In genomic region chr2:120547662-120548061, GRCh38 we compare ENCODE assay signal across 19 cellular contexts.
A peak's percentile ranks its signal among the peaks of the same experiment; 100 is the strongest.
DNase-seq lines count a peak whose midpoint lies in the region; ATAC-seq, FAIRE-seq and TF ChIP-seq lines count a peak whose summit lies in the region.
"Had no signal": no experiment of that assay in that cellular context is flagged by ENCODE, and none has a peak within 500 bp of the region (broad histone marks: within the 10 kb centered on the region; RNA-seq: fewer than 3 reads in every experiment).

No MANE protein-coding gene starts in this region.

- no peak overlapping the region for H3K9ac ChIP-seq in trophoblast cell (ENCODE audit: low read length)
- H3K9ac ChIP-seq in smooth muscle cell (ENCODE audit: low read depth) = no peak overlapping the region

- no peaks in the 10 kb centered on the region for H4K20me1 ChIP-seq in smooth muscle cell (ENCODE audit: low read depth)

- peaks cover 2% of the 10 kb centered on the region for H3K27me3 Mint-ChIP-seq in activated T-helper 1 cell treated with anti-CD3 and anti-CD28 coated beads, Interleukin-12 subunit alpha, Interleukin-12 subunit beta, Interleukin-2, Interleukin-4 antibody, amounts not matched to agents 30 ng/mL and 10 ng/mL and 1 ng/mL, durations not matched to agents 14 hours and 24 hours and 36 hours (ENCODE audit: insufficient read depth)

- peak; percentile 72 for FAIRE-seq in urothelium cell line (lab: Jason Lieb, UNC)
- FAIRE-seq: H1, HTR-8/SVneo, K562 had no signal

- no peak overlapping the region for H2BK120ac ChIP-seq in trophoblast cell (ENCODE audit: insufficient read depth, low read length, poor library complexity)

- no peaks in the 10 kb centered on the region for H3K9me3 ChIP-seq in trophoblast cell (ENCODE audit: insufficient read depth, low read depth, low read length)
- no peaks in the 10 kb centered on the region for H3K9me3 ChIP-seq in smooth muscle cell (replicated peaks; ENCODE audit: low read depth)

- no peak overlapping the region for H4K12ac ChIP-seq in trophoblast cell (ENCODE audit: low read depth, low read length)

- no peaks in the 10 kb centered on the region for H3K36me3 ChIP-seq in trophoblast cell (ENCODE audit: control insufficient read depth in 1 of 2, insufficient read depth in 2 of 2, low read length in 2 of 2)
- no peaks in the 10 kb centered on the region for H3K36me3 ChIP-seq in smooth muscle cell (ENCODE audit: low read depth)

- no peak overlapping the region for H2BK12ac ChIP-seq in trophoblast cell (ENCODE audit: low read length)

- H3K79me2 ChIP-seq in trophoblast cell (ENCODE audit: control insufficient read depth, insufficient read depth, low read length, poor library complexity) (no peaks in the 10 kb centered on the region), smooth muscle cell (ENCODE audit: low read depth) (no peaks in the 10 kb centered on the region)

- H3K27ac ChIP-seq in trophoblast cell (ENCODE audit: low read depth, low read length) (no peak overlapping the region), smooth muscle cell (ENCODE audit: low read depth) (no peak overlapping the region)
- H3K27ac ChIP-seq: 22Rv1 had no signal

- TF ChIP-seq CTCF in smooth muscle cell (IDR thresholded peaks at IDR 0.05; ENCODE audit: borderline replicate concordance, insufficient read depth, poor library complexity, severe bottlenecking) = no peak

- H3K4me1 Mint-ChIP-seq in activated T-helper 1 cell treated with anti-CD3 and anti-CD28 coated beads, Interleukin-12 subunit alpha, Interleukin-12 subunit beta, Interleukin-2, Interleukin-4 antibody, amounts not matched to agents 30 ng/mL and 10 ng/mL and 1 ng/mL, durations not matched to agents 14 hours and 24 hours and 36 hours (ENCODE audit: low read depth) = no peaks in the 10 kb centered on the region

- no CpG with 5 or more reads among the region's 1 CpG for WGBS in trophoblast cell (ENCODE audit: extremely low coverage, insufficient coverage, insufficient read length)
- 100% methylated on average over 1 of the region's 1 CpG for WGBS in smooth muscle cell (ENCODE audit: low lambda C conversion rate)

- DNase-seq in NCI-H2196 (lab: John Stamatoyannopoulos, UW; ENCODE audit: unreplicated experiment) = peak; percentile 21
- DNase-seq in NCI-H2196 treated with DMSO at 0.1 percent for 48 hours (lab: John Stamatoyannopoulos, UW; ENCODE audit: unreplicated experiment) = no peak
- DNase-seq in left cardiac atrium = no peak
- no peak for DNase-seq in trophoblast cell
- DNase-seq in urothelium cell line (ENCODE audit: low spot score) = no peak
- DNase-seq in activated T-helper 1 cell treated with anti-CD3 and anti-CD28 coated beads, Interleukin-12 subunit alpha, Interleukin-12 subunit beta, Interleukin-2, Interleukin-4 antibody, amounts not matched to agents 30 ng/mL and 10 ng/mL and 1 ng/mL, durations not matched to agents 14 hours and 24 hours and 36 hours (ENCODE audit: low spot score) = no peak
- no peak for DNase-seq in AG08396 (ENCODE audit: low spot score)
- DNase-seq in smooth muscle cell (lab: John Stamatoyannopoulos, UW; ENCODE audit: unreplicated experiment) = no peak
- DNase-seq: DMS79, NCI-H1105, NCI-H2171 treated with DMSO at 0.1 percent for 48 hours, NCI-H748 treated with DMSO at 0.1 percent for 48 hours, OCI-M1, SHP77 treated with DMSO at 0.1 percent for 48 hours had no signal

- H3K27me3 ChIP-seq in trophoblast cell (ENCODE audit: insufficient read depth, low read length) (no peaks in the 10 kb centered on the region), smooth muscle cell (ENCODE audit: low read depth) (no peaks in the 10 kb centered on the region)

- intact Hi-C loops in left cardiac atrium (cut with DNase I) = no loop called here
- intact Hi-C loops in activated T-helper 1 cell treated with anti-CD3 and anti-CD28 coated beads, Interleukin-12 subunit alpha, Interleukin-12 subunit beta, Interleukin-2, Interleukin-4 antibody, amounts not matched to agents 30 ng/mL and 10 ng/mL and 1 ng/mL, durations not matched to agents 14 hours and 24 hours and 36 hours (cut with micrococcal nuclease) = no loop called here

- H4K8ac ChIP-seq in trophoblast cell (ENCODE audit: low read depth, low read length) = no peak overlapping the region

- H2AFZ ChIP-seq in trophoblast cell (ENCODE audit: insufficient read depth, low read length, poor library complexity) (no peak overlapping the region), smooth muscle cell (ENCODE audit: low read depth) (no peak overlapping the region)

- H3K4me3 ChIP-seq in trophoblast cell (ENCODE audit: low read depth, low read length) (no peak overlapping the region), smooth muscle cell (no peak overlapping the region)
- H3K4me3 ChIP-seq: K562 had no signal

- no peaks in the 10 kb centered on the region for H3K36me3 Mint-ChIP-seq in activated T-helper 1 cell treated with anti-CD3 and anti-CD28 coated beads, Interleukin-12 subunit alpha, Interleukin-12 subunit beta, Interleukin-2, Interleukin-4 antibody, amounts not matched to agents 30 ng/mL and 10 ng/mL and 1 ng/mL, durations not matched to agents 14 hours and 24 hours and 36 hours (ENCODE audit: low read depth)
- H3K36me3 Mint-ChIP-seq: CD14-positive monocyte had no signal

- H3F3A ChIP-seq in smooth muscle cell (ENCODE audit: low read depth) = peaks cover 16% of the 10 kb centered on the region

- H2BK5ac ChIP-seq in trophoblast cell (ENCODE audit: low read depth, low read length, poor library complexity) = no peak overlapping the region

- no peak overlapping the region for H3K4me3 Mint-ChIP-seq in activated T-helper 1 cell treated with anti-CD3 and anti-CD28 coated beads, Interleukin-12 subunit alpha, Interleukin-12 subunit beta, Interleukin-2, Interleukin-4 antibody, amounts not matched to agents 30 ng/mL and 10 ng/mL and 1 ng/mL, durations not matched to agents 14 hours and 24 hours and 36 hours
- H3K4me3 Mint-ChIP-seq: CD14-positive monocyte had no signal

- H3K27ac Mint-ChIP-seq in activated T-helper 1 cell treated with anti-CD3 and anti-CD28 coated beads, Interleukin-12 subunit alpha, Interleukin-12 subunit beta, Interleukin-2, Interleukin-4 antibody, amounts not matched to agents 30 ng/mL and 10 ng/mL and 1 ng/mL, durations not matched to agents 14 hours and 24 hours and 36 hours = no peak overlapping the region

- no peak overlapping the region for H2AK5ac ChIP-seq in trophoblast cell (ENCODE audit: low read length)

- H3K14ac ChIP-seq in trophoblast cell (ENCODE audit: low read length) = no peak overlapping the region

- H3K18ac ChIP-seq in trophoblast cell (ENCODE audit: low read length) = no peak overlapping the region

- no peak overlapping the region for H3K23ac ChIP-seq in trophoblast cell (ENCODE audit: low read length)

- peak; percentile 5 to 13 for ATAC-seq in left cardiac atrium
- ATAC-seq: K562 had no signal

- peak overlapping the region; percentile 0 for H4K91ac ChIP-seq in trophoblast cell (ENCODE audit: low read depth, low read length)

- no peak overlapping the region for H3K4ac ChIP-seq in trophoblast cell (ENCODE audit: low read depth, low read length)

- no peak overlapping the region for H3K4me2 ChIP-seq in trophoblast cell (ENCODE audit: low read length)
- no peak overlapping the region for H3K4me2 ChIP-seq in smooth muscle cell

- H3K9me3 Mint-ChIP-seq in activated T-helper 1 cell treated with anti-CD3 and anti-CD28 coated beads, Interleukin-12 subunit alpha, Interleukin-12 subunit beta, Interleukin-2, Interleukin-4 antibody, amounts not matched to agents 30 ng/mL and 10 ng/mL and 1 ng/mL, durations not matched to agents 14 hours and 24 hours and 36 hours = no peaks in the 10 kb centered on the region
- H3K9me3 Mint-ChIP-seq: CD14-positive monocyte had no signal

- H3K4me1 ChIP-seq in trophoblast cell (ENCODE audit: control insufficient read depth in 1 of 2, insufficient read depth in 2 of 2, low read length in 2 of 2) = peaks cover 3 to 10% of the 10 kb centered on the region in 2 experiments
- no peaks in the 10 kb centered on the region for H3K4me1 ChIP-seq in smooth muscle cell (ENCODE audit: low read depth)

- no peaks in the 10 kb centered on the region for H3K79me1 ChIP-seq in trophoblast cell (ENCODE audit: low read length)
